8 cellular contexts compared by ENCODE assay signal in the genomic region with DNA sequence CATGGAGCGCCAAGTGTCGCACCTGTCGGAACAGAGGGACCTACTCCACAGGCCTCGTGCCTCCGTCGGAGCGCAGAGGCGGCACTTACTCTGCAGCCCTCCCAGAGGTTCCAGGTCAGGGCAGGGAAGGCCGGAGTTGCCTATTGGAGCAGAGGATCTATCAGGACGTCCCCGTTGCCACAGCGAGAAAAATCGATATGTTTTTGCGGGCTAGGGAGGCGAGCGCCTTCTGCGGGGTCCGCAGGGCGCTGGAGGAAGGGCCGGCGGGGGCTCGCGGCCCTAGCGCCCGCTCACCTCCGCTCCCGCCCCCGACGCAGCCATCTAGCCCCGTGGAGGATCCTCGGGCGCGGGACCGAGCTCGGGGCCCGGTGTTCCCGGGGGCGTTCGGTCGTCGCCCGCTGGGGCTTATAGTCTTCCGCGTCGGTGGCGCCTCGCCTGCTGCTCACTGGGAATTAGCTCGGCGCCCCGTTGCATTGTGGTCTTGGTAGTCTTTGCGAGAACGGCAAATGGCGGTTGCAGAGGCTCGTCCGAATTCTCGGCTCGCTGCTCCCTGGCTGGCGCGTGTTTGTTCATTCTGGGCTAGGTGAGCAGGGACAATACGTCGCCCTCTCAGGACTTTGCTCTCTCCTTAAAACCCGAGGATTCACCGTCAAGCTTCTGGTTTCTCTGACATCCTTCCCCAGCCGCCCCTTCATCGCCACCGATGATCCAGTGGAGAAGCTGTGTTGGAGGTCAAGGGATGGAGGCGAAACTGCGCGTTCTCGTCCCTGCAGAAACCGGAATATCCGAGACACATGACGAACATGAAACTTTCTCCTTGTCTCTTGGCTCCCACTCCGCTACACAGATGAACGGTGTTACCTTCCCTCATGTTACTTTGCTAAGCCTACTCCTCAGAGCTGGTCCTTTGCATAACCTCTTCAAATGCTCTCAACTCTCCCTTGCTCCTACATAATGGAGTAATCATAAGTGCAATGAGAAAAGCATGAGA. TPM values are rescaled to one million over a fixed set of nuclear protein-coding genes. Genes with fewer than 3 reads are reported as not detected.
A peak's percentile ranks its signal among the peaks of the same experiment; 100 is the strongest.
DNase-seq lines count a peak whose midpoint lies in the region; ATAC-seq and TF ChIP-seq lines count a peak whose summit lies in the region.

A gene (minus strand): TSS at position 425 of the 991 bp plus-strand sequence. CDS start 422 bp downstream, at position 3.

- no peak for TF ChIP-seq EP300 in transverse colon (IDR thresholded peaks at IDR 0.05; ENCODE audit: low read depth)

- H3K9me3 ChIP-seq in parathyroid adenoma (ENCODE audit: control insufficient read depth, low read length) = no peaks in the 10 kb centered on the region
- H3K9me3 ChIP-seq in transverse colon = no peaks in the 10 kb centered on the region

- peak within 1 kb of the TSS; percentile 13 for H3K9ac ChIP-seq in parathyroid adenoma

- DNase-seq in G401 (ENCODE audit: low spot score) (peak; percentile 91), NCI-H128 (lab: John Stamatoyannopoulos, UW; ENCODE audit: unreplicated experiment) (peak; percentile 87), T follicular helper cell (ENCODE audit: low read depth) (peak; percentile 81), Right ventricle myocardium superior (peak; percentile 95), transverse colon (peak; percentile 92)
- peak; percentile 75 for DNase-seq in activated naive CD8-positive, alpha-beta T cell treated with anti-CD3 and anti-CD28 coated beads, Interleukin-2, amount 50 U/mL, for 16 hours (ENCODE audit: low read depth, low spot score)

- H3K4me3 ChIP-seq in parathyroid adenoma (ENCODE audit: low read depth, low read length) = peak within 1 kb of the TSS; percentile 82
- H3K4me3 ChIP-seq in transverse colon = peak within 1 kb of the TSS; percentile 80 to 99 (median 96)

- peak; percentile 93 for TF ChIP-seq POLR2A in transverse colon (IDR thresholded peaks at IDR 0.05)

- H3K4me2 ChIP-seq in parathyroid adenoma (ENCODE audit: low read length) = peak within 1 kb of the TSS; percentile 81

- H3K4me1 ChIP-seq in parathyroid adenoma (no peaks in the 10 kb centered on the region), transverse colon (peaks cover 8 to 22% (median 18%) of the 10 kb centered on the region in 4 donors)

- H3K36me3 ChIP-seq in parathyroid adenoma (ENCODE audit: control insufficient read depth, insufficient read depth, low read length) (no peaks in the 10 kb centered on the region), transverse colon (peaks cover 0 to 20% (median 9%) of the 10 kb centered on the region in 4 donors)

- H3K27me3 ChIP-seq in parathyroid adenoma (ENCODE audit: control insufficient read depth, insufficient read depth, low read length) (no peaks in the 10 kb centered on the region), transverse colon (no peaks in the 10 kb centered on the region)

- 0% methylated on average over 10 to 75 of the region's 75 CpGs for WGBS in transverse colon (ENCODE audit: low coverage in 1 of 2), 2 donors

- peak within 1 kb of the TSS; percentile 93 for H2AFZ ChIP-seq in parathyroid adenoma

- intact Hi-C loops in Right ventricle myocardium superior (cut with DNase I) = no loop called here
- intact Hi-C loops in transverse colon (cut with DNase I; ENCODE audit: low total_unique reads) = no loop called here

- H3K79me2 ChIP-seq in parathyroid adenoma = no peaks in the 10 kb centered on the region

- peak; percentile 63 for ATAC-seq in HG02571 (IDR thresholded peaks at IDR 0.05; ENCODE audit: unreplicated experiment)
- ATAC-seq in Right ventricle myocardium superior (ENCODE audit: poor library complexity) = peak; percentile 98

- H3K27ac ChIP-seq in parathyroid adenoma (peak within 1 kb of the TSS; percentile 81), transverse colon (peak within 1 kb of the TSS; percentile 94 to 99 (median 96))

- in situ Hi-C loops in G401 (cut with HindIII; ENCODE audit: low sequenced_read_pairs) = no loop called here
- in situ Hi-C loops in transverse colon (cut with MboI; ENCODE audit: low pct_ligation_motif_present in 1 of 4, low pct_unique_long_range_greater_than_20kb in 1 of 4, low sequenced_read_pairs in 3 of 4) = loop anchor here (25.0 kb wide), 4 partner anchors 290 to 465 kb away; a partner anchor contains a TSS

- TF ChIP-seq CTCF in parathyroid adenoma (IDR thresholded peaks at IDR 0.05) = no peak
- TF ChIP-seq CTCF in transverse colon (IDR thresholded peaks at IDR 0.05) = peak in 2 of 5 experiments; percentile 15 to 27

RNA-seq across cellular contexts. Expression of the gene that starts here (rescaled TPM):
- total RNA-seq in G401 (2014; rRNA removed; shearing (Covaris generic)) = 196 TPM in 2 replicates
- 69.6 TPM for total RNA-seq in Right ventricle myocardium superior
- total RNA-seq in transverse colon = 100 to 1,000 TPM in 3 of 4 donors, 10 to 100 TPM in 1; 88.8 to 303 (median 280) TPM

Comparison
In these comparisons a context has a peak if more than half of its experiments do, and no peak if none do; other contexts are left out.
1. Peak in every context shown above with its lines: DNase-seq, ATAC-seq, H3K4me3 ChIP-seq and H3K27ac ChIP-seq.